9 cellular contexts compared by ENCODE assay signal in genomic region chr10:62037166-62037831, GRCh38.
DNase-seq lines count a peak whose midpoint lies in the region; ATAC-seq and TF ChIP-seq lines count a peak whose summit lies in the region.
"Had no signal": no experiment of that assay in that cellular context is flagged by ENCODE, and none has a peak within 500 bp of the region (broad histone marks: within the 10 kb centered on the region; RNA-seq: fewer than 3 reads in every experiment).

No MANE protein-coding gene starts in this region.

- H3K27ac ChIP-seq in CD4-positive, alpha-beta memory T cell (ENCODE audit: low read depth, low read length): no peak overlapping the region
- peak overlapping the region; percentile 50 for H3K27ac ChIP-seq in colonic mucosa
- peak overlapping the region; percentile 54 for H3K27ac ChIP-seq in osteoblast (ENCODE audit: low read depth, low read length)

- H3K27me3 Mint-ChIP-seq in CD4-positive, alpha-beta memory T cell: no peaks in the 10 kb centered on the region
- H3K27me3 Mint-ChIP-seq: activated CD8-positive, alpha-beta memory T cell treated with anti-CD3 and anti-CD28 coated beads, Interleukin-2, amount 10 ng/mL, durations not matched to agents 7 days and 5 days had no signal

- no peak for ATAC-seq in HG02938 (IDR thresholded peaks at IDR 0.05; ENCODE audit: unreplicated experiment)
- ATAC-seq in HG03432 (IDR thresholded peaks at IDR 0.05; ENCODE audit: unreplicated experiment): no peak
- no peak for ATAC-seq in HG03521 (IDR thresholded peaks at IDR 0.05; ENCODE audit: unreplicated experiment)
- ATAC-seq: activated CD8-positive, alpha-beta memory T cell treated with anti-CD3 and anti-CD28 coated beads, Interleukin-2, amount 10 ng/mL, durations not matched to agents 7 days and 5 days had no signal

- no peak for DNase-seq in CD4-positive, alpha-beta memory T cell
- peak; percentile 19 for DNase-seq in NCI-H146 treated with DMSO at 0.1 percent for 48 hours (lab: John Stamatoyannopoulos, UW; ENCODE audit: unreplicated experiment)
- DNase-seq in colonic mucosa: no peak
- peak; percentile 41 for DNase-seq in osteoblast (ENCODE audit: insufficient read length, low spot score, missing footprints)
- no peak for DNase-seq in cerebellum (ENCODE audit: low spot score)
- DNase-seq: activated CD8-positive, alpha-beta memory T cell treated with anti-CD3 and anti-CD28 coated beads, Interleukin-2, amount 10 ng/mL, durations not matched to agents 7 days and 5 days had no signal

- H3K4me1 ChIP-seq in CD4-positive, alpha-beta memory T cell (ENCODE audit: insufficient read depth, low read length): peaks cover 72% of the 10 kb centered on the region
- H3K4me1 ChIP-seq in colonic mucosa (peaks cover 3% of the 10 kb centered on the region), osteoblast (ENCODE audit: insufficient read depth, low read length) (peaks cover 43% of the 10 kb centered on the region)

- TF ChIP-seq CTCF in colonic mucosa (IDR thresholded peaks at IDR 0.05) (no peak), osteoblast (IDR thresholded peaks at IDR 0.05; ENCODE audit: extremely low read depth, low read depth, low read length) (no peak)

- H4K20me1 ChIP-seq in osteoblast (ENCODE audit: insufficient read depth, low read length): no peaks in the 10 kb centered on the region

- H3K79me2 ChIP-seq in osteoblast (ENCODE audit: insufficient read depth, low read length): peaks cover 34% of the 10 kb centered on the region

- CTCF ChIA-PET in CD4-positive, alpha-beta memory T cell (lab: Charles Lee; ENCODE audit: partially characterized antibody): interaction anchor here (1.1 to 14.2 kb wide), 24 partner anchors 8 to 286 kb away, joined by 3 to 300 read pairs (median 11); partner anchors contain the start of gene ARID5B

- H3K4me2 ChIP-seq in osteoblast (ENCODE audit: insufficient read depth, low read length): peak overlapping the region; percentile 33

- peaks cover 60 to 77% (median 68%) of the 10 kb centered on the region in 4 donors for H3K4me1 Mint-ChIP-seq in CD4-positive, alpha-beta memory T cell

- intact Hi-C loops in CD4-positive, alpha-beta memory T cell (cut with micrococcal nuclease): no loop called here
- intact Hi-C loops in colonic mucosa (cut with DNase I): loop anchor here (5.0 kb wide), 2 partner anchors 135 to 210 kb away; partner anchors contain the start of gene ARID5B

- POLR2A ChIA-PET in CD4-positive, alpha-beta memory T cell (lab: Charles Lee; ENCODE audit: partially characterized antibody): interaction anchor here (0.6 to 5.6 kb wide), 14 partner anchors 9 to 227 kb away, joined by 3 to 79 read pairs (median 10); partner anchors contain the start of gene ARID5B

- peaks cover 0 to 9% of the 10 kb centered on the region in 2 donors for H3K36me3 Mint-ChIP-seq in CD4-positive, alpha-beta memory T cell

- no peak overlapping the region for H2AFZ ChIP-seq in osteoblast (ENCODE audit: low read length)

- no peak overlapping the region for H3K4me3 ChIP-seq in CD4-positive, alpha-beta memory T cell (ENCODE audit: low read length in 2 of 2)
- H3K4me3 ChIP-seq in colonic mucosa (no peak overlapping the region), osteoblast (ENCODE audit: insufficient read depth, low read length) (no peak overlapping the region)

- H3K36me3 ChIP-seq in CD4-positive, alpha-beta memory T cell (ENCODE audit: insufficient read depth, low read length): no peaks in the 10 kb centered on the region
- no peaks in the 10 kb centered on the region for H3K36me3 ChIP-seq in colonic mucosa
- no peaks in the 10 kb centered on the region for H3K36me3 ChIP-seq in osteoblast (ENCODE audit: insufficient read depth, low read length)

- no peaks in the 10 kb centered on the region for H3K9me3 ChIP-seq in CD4-positive, alpha-beta memory T cell (ENCODE audit: control insufficient read depth in 1 of 2, low read length in 2 of 2)
- H3K9me3 ChIP-seq in colonic mucosa (no peaks in the 10 kb centered on the region), osteoblast (ENCODE audit: low read depth, low read length) (no peaks in the 10 kb centered on the region)

- peak overlapping the region in 2 of 8 donors; percentile 21 to 45 for H3K4me3 Mint-ChIP-seq in CD4-positive, alpha-beta memory T cell
- H3K4me3 Mint-ChIP-seq: activated CD8-positive, alpha-beta memory T cell treated with anti-CD3 and anti-CD28 coated beads, Interleukin-2, amount 10 ng/mL, durations not matched to agents 7 days and 5 days had no signal

- H3K27ac Mint-ChIP-seq in CD4-positive, alpha-beta memory T cell: peak overlapping the region; percentile 57 to 92 (median 82)

- peak overlapping the region in 1 of 2 donors; percentile 51 for H3K9ac ChIP-seq in colonic mucosa (ENCODE audit: low read depth in 2 of 2, low read length in 2 of 2)

- no peaks in the 10 kb centered on the region for H3K27me3 ChIP-seq in CD4-positive, alpha-beta memory T cell (ENCODE audit: insufficient read depth, low read length)
- H3K27me3 ChIP-seq in colonic mucosa (no peaks in the 10 kb centered on the region), osteoblast (ENCODE audit: insufficient read depth, low read length) (no peaks in the 10 kb centered on the region)

- H3K9me3 Mint-ChIP-seq in CD4-positive, alpha-beta memory T cell: no peaks in the 10 kb centered on the region

Comparison
In these comparisons a context has a peak if more than half of its experiments do, and no peak if none do; other contexts are left out.
1. DNase-seq: peak in NCI-H146 treated with DMSO at 0.1 percent for 48 hours (single experiment) and osteoblast (single experiment); none in CD4-positive, alpha-beta memory T cell (0 of 5), colonic mucosa (single experiment) and cerebellum (single experiment).